ENCODE assay signal across 21 cellular contexts in genomic region chr2:7077660-7078278, GRCh38.
A peak's percentile ranks its signal among the peaks of the same experiment; 100 is the strongest.
DNase-seq lines count a peak whose midpoint lies in the region; ATAC-seq and TF ChIP-seq lines count a peak whose summit lies in the region.
"Had no signal": no experiment of that assay in that cellular context is flagged by ENCODE, and none has a peak within 500 bp of the region (broad histone marks: within the 10 kb centered on the region; RNA-seq: fewer than 3 reads in every experiment).

No MANE protein-coding gene starts in this region.

- H3K4me3 ChIP-seq in cardiac fibroblast (replicated peaks in 1 of 2; ENCODE audit: low read depth in 2 of 2, low read length in 2 of 2): no peak overlapping the region
- no peak overlapping the region for H3K4me3 ChIP-seq in CD8-positive, alpha-beta memory T cell (ENCODE audit: low read length)
- no peak overlapping the region for H3K4me3 ChIP-seq in A673 (ENCODE audit: low read depth, low read length, poor library complexity, severe bottlenecking)
- H3K4me3 ChIP-seq: breast epithelium, coronary artery, HAP-1, hepatocyte, pancreas had no signal

- no peak for ATAC-seq in GM21381 (IDR thresholded peaks at IDR 0.05; ENCODE audit: unreplicated experiment)
- ATAC-seq: activated T-cell treated with anti-CD3 and anti-CD28 coated beads, Interleukin-2, amount 50 U/mL, for 4 hours; pancreas had no signal

- no peak overlapping the region for H3K27ac ChIP-seq in CD8-positive, alpha-beta memory T cell (ENCODE audit: low read depth, low read length)
- H3K27ac ChIP-seq in A673 (ENCODE audit: low read depth, low read length, poor library complexity, severe bottlenecking): no peak overlapping the region
- H3K27ac ChIP-seq: coronary artery, hepatocyte, KMS-11, pancreas had no signal

- H3K9me3 ChIP-seq in CD8-positive, alpha-beta memory T cell (ENCODE audit: low read length): no peaks in the 10 kb centered on the region
- no peaks in the 10 kb centered on the region for H3K9me3 ChIP-seq in A673 (ENCODE audit: low read depth, low read length, poor library complexity, severe bottlenecking)
- H3K9me3 ChIP-seq: breast epithelium, HAP-1, pancreas had no signal

- CTCF ChIA-PET in CD8-positive, alpha-beta memory T cell (lab: Charles Lee): no interaction called here
- CTCF ChIA-PET in A673 (lab: Charles Lee): no interaction called here

- no peaks in the 10 kb centered on the region for H3K4me1 ChIP-seq in CD8-positive, alpha-beta memory T cell (ENCODE audit: insufficient read depth, low read length)
- H3K4me1 ChIP-seq in A673 (ENCODE audit: insufficient read depth, low read length, poor library complexity, severe bottlenecking): no peaks in the 10 kb centered on the region
- H3K4me1 ChIP-seq: breast epithelium, HAP-1, pancreas had no signal

- DNase-seq in AG20443 (ENCODE audit: low spot score): peak; percentile 48
- DNase-seq in cardiac fibroblast (ENCODE audit: low read depth in 2 of 2): peak; percentile 78 to 87
- peak; percentile 97 for DNase-seq in glomerular endothelial cell (ENCODE audit: extremely low read depth, low read depth, low spot score)
- DNase-seq in pulmonary artery endothelial cell (ENCODE audit: low read depth, low spot score): peak; percentile 89
- DNase-seq in CD8-positive, alpha-beta memory T cell: no peak
- no peak for DNase-seq in SIG-M5 (lab: John Stamatoyannopoulos, UW)
- no peak for DNase-seq in A673 (ENCODE audit: low spot score)
- DNase-seq: ACHN; activated CD4-positive, alpha-beta T cell treated with anti-CD3 and anti-CD28 coated beads for 4 hours; activated naive CD4-positive, alpha-beta T cell; activated T-cell treated with anti-CD3 and anti-CD28 coated beads, Interleukin-2, amount 50 U/mL, for 4 hours; NCI-H187; NCI-H526 treated with DMSO at 0.1 percent for 48 hours; nephron progenitor cell; pancreas had no signal

- H3K27me3 Mint-ChIP-seq in CD8-positive, alpha-beta memory T cell: no peaks in the 10 kb centered on the region

- BruUV-seq in A673 (replicated peaks; lab: Mats Ljungman, UMichigan): no TSS peak

- POLR2A ChIA-PET in CD8-positive, alpha-beta memory T cell (lab: Charles Lee): no interaction called here
- POLR2A ChIA-PET in A673 (lab: Charles Lee; ENCODE audit: low non-redundant PET): no interaction called here

- H3K4me1 Mint-ChIP-seq in CD8-positive, alpha-beta memory T cell: no peaks in the 10 kb centered on the region

- no peak overlapping the region for H3K4me3 Mint-ChIP-seq in CD8-positive, alpha-beta memory T cell
- H3K4me3 Mint-ChIP-seq: activated T-cell treated with anti-CD3 and anti-CD28 coated beads, Interleukin-2, amount 50 U/mL, for 4 hours; nephron progenitor cell had no signal

- intact Hi-C loops in A673 (cut with micrococcal nuclease; ENCODE audit: unreplicated experiment): no loop called here

- no peaks in the 10 kb centered on the region for H3K9me3 Mint-ChIP-seq in CD8-positive, alpha-beta memory T cell
- H3K9me3 Mint-ChIP-seq: activated T-cell treated with anti-CD3 and anti-CD28 coated beads, Interleukin-2, amount 50 U/mL, for 4 hours; nephron progenitor cell had no signal

- TF ChIP-seq CTCF in cardiac fibroblast (IDR thresholded peaks at IDR 0.05; ENCODE audit: low read depth, low read length) (no peak), A673 (conservative IDR thresholded peaks at IDR 0.05; ENCODE audit: low read depth, low read length) (no peak)

- H3K27ac Mint-ChIP-seq in CD8-positive, alpha-beta memory T cell: no peak overlapping the region
- H3K27ac Mint-ChIP-seq: nephron progenitor cell had no signal

- no peaks in the 10 kb centered on the region for H3K27me3 ChIP-seq in CD8-positive, alpha-beta memory T cell (ENCODE audit: insufficient read depth, low read length, poor library complexity, severe bottlenecking)
- H3K27me3 ChIP-seq in A673 (replicated peaks; ENCODE audit: insufficient read depth, low read depth, low read length, poor library complexity): no peaks in the 10 kb centered on the region
- H3K27me3 ChIP-seq: breast epithelium, hepatocyte, pancreas had no signal

- no peaks in the 10 kb centered on the region for H3K36me3 ChIP-seq in CD8-positive, alpha-beta memory T cell (ENCODE audit: insufficient read depth, low read length)
- H3K36me3 ChIP-seq in A673 (ENCODE audit: insufficient read depth, low read length, poor library complexity, severe bottlenecking): no peaks in the 10 kb centered on the region
- H3K36me3 ChIP-seq: breast epithelium, HAP-1, pancreas had no signal

- H3K36me3 Mint-ChIP-seq in CD8-positive, alpha-beta memory T cell: peaks cover 5 to 13% (median 11%) of the 10 kb centered on the region in 3 donors

Comparison
In these comparisons a context has a peak if more than half of its experiments do, and no peak if none do; other contexts are left out.
1. DNase-seq: peak in AG20443 (single experiment), cardiac fibroblast (2 of 2), glomerular endothelial cell (single experiment) and pulmonary artery endothelial cell (single experiment); none in CD8-positive, alpha-beta memory T cell (0 of 5), SIG-M5 (single experiment) and A673 (single experiment).